In the genomic region with DNA sequence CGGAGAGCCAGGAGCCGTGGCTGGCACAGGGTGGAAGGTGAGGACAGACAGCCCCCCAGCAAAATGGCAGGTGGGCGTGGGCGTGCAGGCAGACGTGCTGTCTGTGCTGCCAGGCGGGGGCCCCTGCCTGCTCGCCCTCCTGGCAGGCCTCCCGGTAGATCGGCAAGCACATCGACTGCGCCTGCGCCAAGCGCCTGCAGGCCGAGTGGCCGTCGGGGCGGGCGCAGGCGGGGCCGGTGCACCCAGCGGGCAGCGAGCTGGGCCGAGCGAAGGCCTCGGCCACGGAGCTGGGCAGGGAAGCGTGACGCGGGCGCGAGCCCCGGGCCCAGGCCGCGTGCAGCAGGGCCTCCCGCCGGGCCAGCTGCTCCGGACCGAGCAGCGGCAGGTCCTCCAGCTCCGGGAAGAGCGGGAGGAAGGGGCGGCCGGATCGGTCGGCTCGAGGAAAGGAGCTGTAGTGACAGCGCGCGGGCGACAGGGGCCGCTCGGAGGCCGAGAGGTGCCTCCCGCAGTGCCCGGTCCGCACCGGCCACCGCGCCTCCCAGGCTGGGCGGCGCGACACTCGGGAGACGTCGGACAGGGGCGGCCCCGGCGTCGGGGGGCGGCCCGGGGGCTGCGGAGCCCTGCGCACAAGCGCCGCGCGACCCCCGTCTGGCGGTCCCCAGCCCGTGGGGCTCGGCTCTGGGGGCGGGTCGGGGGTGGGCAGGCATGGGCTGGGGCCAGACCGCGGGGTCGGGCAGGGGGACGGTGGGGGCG, we compare ENCODE assay signal across 8 cellular contexts. TPM values are rescaled to one million over a fixed set of nuclear protein-coding genes. Genes with fewer than 3 reads are reported as not detected.
DNase-seq lines count a peak whose midpoint lies in the region; ATAC-seq lines count a peak whose summit lies in the region.

No MANE protein-coding gene starts in this region.

- intact Hi-C loops in left cardiac atrium (cut with DNase I) (loop anchor here in 1 of 2 donors (2.0 kb wide), 1 partner anchor 20 kb away; no protein-coding TSS in a partner anchor), posterior cingulate gyrus (cut with DNase I) (no loop called here)

- peak; percentile 60 for DNase-seq in G401 (ENCODE audit: low spot score)
- peak; percentile 54 for DNase-seq in NCI-H1436 treated with DMSO at 0.1 percent for 48 hours (lab: John Stamatoyannopoulos, UW)
- peak in 48 of 56 donors; percentile 20 to 81 (median 64) for DNase-seq in amygdala (lab: John Stamatoyannopoulos, UW)
- DNase-seq in left cardiac atrium: peak; percentile 87
- peak in 9 of 10 donors; percentile 56 to 95 (median 69) for DNase-seq in posterior cingulate gyrus
- DNase-seq in NCI-H2227 (lab: John Stamatoyannopoulos, UW; ENCODE audit: unreplicated experiment): no peak
- no peak for DNase-seq in KG1 (lab: John Stamatoyannopoulos, UW)

- in situ Hi-C loops in G401 (cut with HindIII; ENCODE audit: low sequenced_read_pairs): no loop called here

- ATAC-seq in left cardiac atrium (peak; percentile 83 to 86), GM18519 (IDR thresholded peaks at IDR 0.05; ENCODE audit: low FRiP score, unreplicated experiment) (no peak)

RNA-seq across cellular contexts. Expression of a gene that starts 16.9 kb away (rescaled TPM):
- total RNA-seq in G401 (2014; rRNA removed; shearing (Covaris generic)): 0.37 and 1.3 TPM in 2 replicates
- total RNA-seq in left cardiac atrium: 10 to 100 TPM; 25.2 to 38.8 TPM

RNA-seq across cellular contexts. Expression of a gene that starts 30.0 kb away (rescaled TPM):
- 120 and 154 TPM in 2 replicates for total RNA-seq in G401 (2014; rRNA removed; shearing (Covaris generic))
- 1 to 10 TPM; 6.6 to 8.1 TPM for total RNA-seq in left cardiac atrium

RNA-seq across cellular contexts. Expression of a gene that starts 50.7 kb away (rescaled TPM):
- total RNA-seq in G401 (2014; rRNA removed; shearing (Covaris generic)): not detected in 2 replicates
- not detected for total RNA-seq in left cardiac atrium

Comparison
In these comparisons a context has a peak if more than half of its experiments do, and no peak if none do; other contexts are left out.
1. DNase-seq: peak in G401 (single experiment), NCI-H1436 treated with DMSO at 0.1 percent for 48 hours (single experiment), amygdala (48 of 56), left cardiac atrium (single experiment) and posterior cingulate gyrus (9 of 10); none in NCI-H2227 (single experiment) and KG1 (single experiment).
2. RNA of a gene that starts 16.9 kb away (total RNA-seq): 25.2 to 38.8 TPM in left cardiac atrium; 0.37 to 1.3 TPM in G401; every median in the first group is over 10 times any median in the second.
3. RNA of a gene that starts 30.0 kb away (total RNA-seq): 120 to 154 TPM in G401; 6.6 to 8.1 TPM in left cardiac atrium; every median in the first group is over 10 times any median in the second.